15 cellular contexts compared by ENCODE assay signal in the genomic region with DNA sequence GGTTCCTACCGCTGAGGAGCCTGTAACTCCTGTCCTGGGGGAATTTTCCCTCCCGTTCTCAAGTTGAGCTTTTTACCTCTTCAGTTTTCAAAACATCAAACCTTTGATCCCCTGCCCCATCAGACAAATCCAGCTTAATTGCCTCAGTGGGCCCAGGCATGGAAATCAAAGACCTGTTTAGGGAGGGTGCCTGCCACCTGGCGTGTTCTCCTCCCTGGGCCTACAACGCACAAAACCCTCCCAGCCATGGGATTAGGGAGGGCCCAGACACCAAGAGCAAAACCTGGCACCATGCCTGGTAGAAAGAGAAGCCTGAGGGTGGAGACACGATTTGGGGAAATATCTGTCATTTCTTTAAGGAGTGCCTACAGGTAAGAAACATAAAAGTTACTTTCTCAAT.
DNase-seq lines count a peak whose midpoint lies in the region; TF ChIP-seq lines count a peak whose summit lies in the region.
"Had no signal": no experiment of that assay in that cellular context is flagged by ENCODE, and none has a peak within 500 bp of the region (broad histone marks: within the 10 kb centered on the region; RNA-seq: fewer than 3 reads in every experiment).

No MANE protein-coding gene starts in this region.

- TF ChIP-seq POLR2A in breast epithelium (IDR thresholded peaks at IDR 0.05) = no peak

- H3K27me3 ChIP-seq in breast epithelium (no peaks in the 10 kb centered on the region), OCI-LY3 (ENCODE audit: low read depth, low read length) (no peaks in the 10 kb centered on the region)

- no peaks in the 10 kb centered on the region for H4K20me1 ChIP-seq in OCI-LY3 (ENCODE audit: insufficient read depth, low read length)

- H3K4me3 ChIP-seq in breast epithelium (no peak overlapping the region), OCI-LY3 (ENCODE audit: low read length) (no peak overlapping the region)
- H3K4me3 ChIP-seq: HAP-1 had no signal

- peaks cover 10% of the 10 kb centered on the region for H3K9me3 Mint-ChIP-seq in MCF 10A (ENCODE audit: unreplicated experiment)

- DNase-seq in MCF 10A (ENCODE audit: unreplicated experiment) (peak; percentile 37), breast epithelium (ENCODE audit: low spot score in 2 of 2) (no peak), NCI-H524 (lab: John Stamatoyannopoulos, UW) (peak; percentile 83), AML-193 (lab: John Stamatoyannopoulos, UW) (no peak), NCI-H1092 (lab: John Stamatoyannopoulos, UW) (no peak), GM19238 (ENCODE audit: insufficient read length, low spot score) (no peak), AG08396 (ENCODE audit: low spot score) (no peak)
- DNase-seq: CD8-positive, alpha-beta T cell; COR-L47; DND-41; GF-D8; IMR-90 had no signal

- peak overlapping the region; percentile 13; the same call in 1 of the 2 replicates for H2AFZ ChIP-seq in OCI-LY3 (ENCODE audit: low read depth, low read length)

- H3K36me3 ChIP-seq in breast epithelium (no peaks in the 10 kb centered on the region), OCI-LY3 (replicated peaks; ENCODE audit: low read depth, low read length) (no peaks in the 10 kb centered on the region)
- H3K36me3 ChIP-seq: HAP-1 had no signal

- H3K4me1 ChIP-seq in breast epithelium (no peaks in the 10 kb centered on the region), OCI-LY3 (ENCODE audit: low read length) (no peaks in the 10 kb centered on the region)
- H3K4me1 ChIP-seq: HAP-1 had no signal

- no peaks in the 10 kb centered on the region for H3K79me2 ChIP-seq in OCI-LY3 (ENCODE audit: low read length)

- no peak overlapping the region for H3K27ac Mint-ChIP-seq in MCF 10A (ENCODE audit: low read depth, unreplicated experiment)
- H3K27ac Mint-ChIP-seq: CD14-positive monocyte; CD8-positive, alpha-beta T cell had no signal

- H3K4me3 Mint-ChIP-seq in MCF 10A (ENCODE audit: unreplicated experiment) = no peak overlapping the region
- H3K4me3 Mint-ChIP-seq: CD14-positive monocyte; CD8-positive, alpha-beta T cell had no signal

- H3K36me3 Mint-ChIP-seq in MCF 10A (ENCODE audit: insufficient read depth, unreplicated experiment) = no peaks in the 10 kb centered on the region
- H3K36me3 Mint-ChIP-seq: CD14-positive monocyte had no signal

- POLR2A ChIA-PET in MCF 10A (lab: Yijun Ruan, JAX) = no interaction called here

- intact Hi-C loops in MCF 10A (cut with micrococcal nuclease) = no loop called here
- intact Hi-C loops in breast epithelium (cut with DNase I; ENCODE audit: low total_unique reads) = no loop called here

- H3K9ac ChIP-seq in OCI-LY3 (ENCODE audit: low read length) = no peak overlapping the region

- no TSS peak for BruUV-seq in MCF 10A (replicated peaks; lab: Mats Ljungman, UMichigan)

- no peak for TF ChIP-seq CTCF in MCF 10A (IDR thresholded peaks at IDR 0.05; ENCODE audit: unreplicated experiment)
- TF ChIP-seq CTCF in breast epithelium (IDR thresholded peaks at IDR 0.05) = no peak
- no peak for TF ChIP-seq CTCF in OCI-LY3 (IDR thresholded peaks at IDR 0.05; ENCODE audit: low read depth, low read length)

- no peak overlapping the region for H3K27ac ChIP-seq in breast epithelium
- H3K27ac ChIP-seq in OCI-LY3 (ENCODE audit: low read length) = no peak overlapping the region

- H3K9me3 ChIP-seq in breast epithelium (peaks cover 0 to 13% of the 10 kb centered on the region in 2 donors), OCI-LY3 (ENCODE audit: insufficient read depth, low read length) (no peaks in the 10 kb centered on the region)
- H3K9me3 ChIP-seq: HAP-1 had no signal

- no peak overlapping the region for H3K4me2 ChIP-seq in OCI-LY3 (ENCODE audit: low read length)

- H3K4me1 Mint-ChIP-seq in MCF 10A (ENCODE audit: insufficient read depth, unreplicated experiment) = no peaks in the 10 kb centered on the region
- H3K4me1 Mint-ChIP-seq: CD14-positive monocyte had no signal

- CTCF ChIA-PET in MCF 10A (lab: Yijun Ruan, JAX) = interaction anchor here (0.7 kb wide), 1 partner anchor 428 kb away, joined by 3 read pairs; no protein-coding TSS in a partner anchor

- H3K27me3 Mint-ChIP-seq in MCF 10A (ENCODE audit: insufficient read depth, unreplicated experiment) = no peaks in the 10 kb centered on the region

Comparison
In these comparisons a context has a peak if more than half of its experiments do, and no peak if none do; other contexts are left out.
1. DNase-seq: peak in MCF 10A (single experiment) and NCI-H524 (2 of 2); none in breast epithelium (0 of 2), AML-193 (0 of 2), NCI-H1092 (single experiment), GM19238 (single experiment) and AG08396 (single experiment).